In genomic region chr2:233455491-233455890, GRCh38 we compare ENCODE assay signal across 21 cellular contexts.
"Had no signal": no experiment of that assay in that cellular context is flagged by ENCODE, and none has a peak within 500 bp of the region (broad histone marks: within the 10 kb centered on the region; RNA-seq: fewer than 3 reads in every experiment).

No MANE protein-coding gene starts in this region.

- H3K27ac ChIP-seq: cardiac muscle cell, hepatocyte, suprapubic skin, tibial nerve, uterus, VCaP had no signal

- H3K27ac Mint-ChIP-seq: activated CD4-positive, alpha-beta memory T cell treated with anti-CD3 and anti-CD28 coated beads, Interleukin-2, amount 10 ng/mL, durations not matched to agents 7 days and 5 days; activated CD4-positive, alpha-beta T cell treated with anti-CD3 and anti-CD28 coated beads, Interleukin-2, amount 10 ng/mL, durations not matched to agents 24 days and 14 days; activated naive CD4-positive, alpha-beta T cell treated with anti-CD3 and anti-CD28 coated beads for 36 hours; activated T-helper 17 cell treated with anti-CD3 and anti-CD28 coated beads, Interleukin-2, amount 50 U/mL, for 72 hours; dendritic cell treated with granulocyte-macrophage colony-stimulating factor and Interleukin-4, amounts not matched to agents 40 ng/mL and 50 ng/mL, for 4 days; T-helper 2 cell treated with Interferon-gamma antibody and Interleukin-4, amounts not matched to agents 5 μg/mL and 100 μg/mL, for 36 hours had no signal

- DNase-seq: activated CD4-positive, alpha-beta memory T cell treated with anti-CD3 and anti-CD28 coated beads, Interleukin-2, amount 10 ng/mL, durations not matched to agents 7 days and 5 days; activated CD4-positive, alpha-beta T cell treated with anti-CD3 and anti-CD28 coated beads, Interleukin-2, amount 10 ng/mL, durations not matched to agents 24 days and 14 days; activated naive CD4-positive, alpha-beta T cell treated with anti-CD3 and anti-CD28 coated beads for 36 hours; amygdala; effector CD4-positive, alpha-beta T cell; mesenchymal stem cell; nucleus accumbens; stimulated activated CD4-positive, alpha-beta T cell treated with anti-CD3 and anti-CD28 coated beads, Interleukin-4, amount 100 ng/mL, for 4 hours; stomach; T-cell; uterus had no signal

- H3K27me3 Mint-ChIP-seq: activated CD4-positive, alpha-beta memory T cell treated with anti-CD3 and anti-CD28 coated beads, Interleukin-2, amount 10 ng/mL, durations not matched to agents 7 days and 5 days; activated CD4-positive, alpha-beta T cell treated with anti-CD3 and anti-CD28 coated beads, Interleukin-2, amount 10 ng/mL, durations not matched to agents 24 days and 14 days; activated T-helper 17 cell treated with anti-CD3 and anti-CD28 coated beads, Interleukin-2, amount 50 U/mL, for 72 hours; dendritic cell treated with granulocyte-macrophage colony-stimulating factor and Interleukin-4, amounts not matched to agents 40 ng/mL and 50 ng/mL, for 4 days; T-cell had no signal

- FAIRE-seq: endometrium had no signal

- H3K4me3 ChIP-seq: cardiac muscle cell, hepatocyte, stomach, suprapubic skin, tibial nerve, uterus had no signal

- H3K9me3 ChIP-seq: stomach, suprapubic skin, tibial nerve, uterus had no signal

- H3K4me1 ChIP-seq: suprapubic skin, tibial nerve, uterus had no signal

- H3K4me3 Mint-ChIP-seq: activated CD4-positive, alpha-beta memory T cell treated with anti-CD3 and anti-CD28 coated beads, Interleukin-2, amount 10 ng/mL, durations not matched to agents 7 days and 5 days; activated CD4-positive, alpha-beta T cell treated with anti-CD3 and anti-CD28 coated beads, Interleukin-2, amount 10 ng/mL, durations not matched to agents 24 days and 14 days; activated naive CD4-positive, alpha-beta T cell treated with anti-CD3 and anti-CD28 coated beads for 36 hours; activated T-helper 17 cell treated with anti-CD3 and anti-CD28 coated beads, Interleukin-2, amount 50 U/mL, for 72 hours; dendritic cell treated with granulocyte-macrophage colony-stimulating factor and Interleukin-4, amounts not matched to agents 40 ng/mL and 50 ng/mL, for 4 days; T-cell; T-helper 2 cell treated with Interferon-gamma antibody and Interleukin-4, amounts not matched to agents 5 μg/mL and 100 μg/mL, for 36 hours had no signal

- H3K9me3 Mint-ChIP-seq: activated CD4-positive, alpha-beta memory T cell treated with anti-CD3 and anti-CD28 coated beads, Interleukin-2, amount 10 ng/mL, durations not matched to agents 7 days and 5 days; activated CD4-positive, alpha-beta T cell treated with anti-CD3 and anti-CD28 coated beads, Interleukin-2, amount 10 ng/mL, durations not matched to agents 24 days and 14 days; activated naive CD4-positive, alpha-beta T cell treated with anti-CD3 and anti-CD28 coated beads for 36 hours; activated T-helper 17 cell treated with anti-CD3 and anti-CD28 coated beads, Interleukin-2, amount 50 U/mL, for 72 hours; dendritic cell treated with granulocyte-macrophage colony-stimulating factor and Interleukin-4, amounts not matched to agents 40 ng/mL and 50 ng/mL, for 4 days; T-cell; T-helper 2 cell treated with Interferon-gamma antibody and Interleukin-4, amounts not matched to agents 5 μg/mL and 100 μg/mL, for 36 hours had no signal

- H3K36me3 ChIP-seq: uterus had no signal

- ATAC-seq: activated CD4-positive, CD25-positive, alpha-beta regulatory T cell treated with anti-CD3 and anti-CD28 coated beads, Interleukin-2, amount 50 U/mL, for 24 hours; activated T-helper 17 cell treated with anti-CD3 and anti-CD28 coated beads, Interleukin-2, amount 50 U/mL, for 72 hours; T-cell had no signal

- H3K4me1 Mint-ChIP-seq: activated T-helper 17 cell treated with anti-CD3 and anti-CD28 coated beads, Interleukin-2, amount 50 U/mL, for 72 hours had no signal
